24 cellular contexts compared by ENCODE assay signal in genomic region chr21:27466175-27466574, GRCh38.
DNase-seq lines count a peak whose midpoint lies in the region; ATAC-seq and TF ChIP-seq lines count a peak whose summit lies in the region.
"Had no signal": no experiment of that assay in that cellular context is flagged by ENCODE, and none has a peak within 500 bp of the region (broad histone marks: within the 10 kb centered on the region; RNA-seq: fewer than 3 reads in every experiment).

No MANE protein-coding gene starts in this region.

- DNase-seq in GM23248 (peak; percentile 5), LNCaP clone FGC (ENCODE audit: low read depth) (no peak), choroid plexus epithelial cell (ENCODE audit: low read depth) (peak; percentile 24), neural progenitor cell (ENCODE audit: low spot score) (no peak), T-helper 2 cell (no peak), NCI-H1105 (lab: John Stamatoyannopoulos, UW) (no peak)
- DNase-seq: activated CD4-positive, alpha-beta T cell treated with anti-CD3 and anti-CD28 coated beads, Interleukin-2, amount 50 U/mL, for 4 hours; activated CD8-positive, alpha-beta memory T cell treated with anti-CD3 and anti-CD28 coated beads, Interleukin-2, amount 50 U/mL, for 48 hours; activated gamma-delta T cell; amygdala; DMS53; effector CD8-positive, alpha-beta T cell; GOT3; heart left ventricle; immature natural killer cell; NCI-H1436 treated with DMSO at 0.1 percent for 48 hours; NCI-H526; stimulated activated CD4-positive, alpha-beta T cell treated with anti-CD3 and anti-CD28 coated beads, Interleukin-4, amount 100 ng/mL, for 1 hour had no signal

- H3K27me3 ChIP-seq in GM23248 (replicated peaks; ENCODE audit: insufficient read depth): no peaks in the 10 kb centered on the region
- H3K27me3 ChIP-seq in neural progenitor cell: no peaks in the 10 kb centered on the region
- H3K27me3 ChIP-seq: heart left ventricle, tibial nerve had no signal

- in situ Hi-C loops in GM23248 (cut with MboI): no loop called here

- H3K4me1 Mint-ChIP-seq in neural progenitor cell: no peaks in the 10 kb centered on the region
- H3K4me1 Mint-ChIP-seq: immature natural killer cell had no signal

- no peaks in the 10 kb centered on the region for H3K9me3 Mint-ChIP-seq in neural progenitor cell
- H3K9me3 Mint-ChIP-seq: stimulated activated naive CD8-positive, alpha-beta T cell treated with anti-CD3 and anti-CD28 coated beads, Interleukin-15, Interleukin-2, amounts not matched to agents 100 ng/mL and 50 ng/mL, for 24 hours had no signal

- no peak for ATAC-seq in HG02571 (IDR thresholded peaks at IDR 0.05; ENCODE audit: unreplicated experiment)
- ATAC-seq: GM12878, heart left ventricle, Panc1 had no signal

- no peaks in the 10 kb centered on the region for H3K27me3 Mint-ChIP-seq in neural progenitor cell (ENCODE audit: insufficient read depth, low read depth)
- H3K27me3 Mint-ChIP-seq: stimulated activated naive CD8-positive, alpha-beta T cell treated with anti-CD3 and anti-CD28 coated beads, Interleukin-15, Interleukin-2, amounts not matched to agents 100 ng/mL and 50 ng/mL, for 24 hours had no signal

- no peak overlapping the region for H3K27ac Mint-ChIP-seq in neural progenitor cell
- H3K27ac Mint-ChIP-seq: immature natural killer cell; stimulated activated naive CD8-positive, alpha-beta T cell treated with anti-CD3 and anti-CD28 coated beads, Interleukin-15, Interleukin-2, amounts not matched to agents 100 ng/mL and 50 ng/mL, for 24 hours; T-helper 2 cell treated with Interferon-gamma antibody and Interleukin-4, amounts not matched to agents 5 μg/mL and 100 μg/mL, for 36 hours had no signal

- no peaks in the 10 kb centered on the region for H4K20me1 ChIP-seq in GM23248 (ENCODE audit: insufficient read depth)
- H4K20me1 ChIP-seq in neural progenitor cell (ENCODE audit: low read depth): no peaks in the 10 kb centered on the region

- no peak overlapping the region for H3K4me3 Mint-ChIP-seq in neural progenitor cell
- H3K4me3 Mint-ChIP-seq: immature natural killer cell; stimulated activated naive CD8-positive, alpha-beta T cell treated with anti-CD3 and anti-CD28 coated beads, Interleukin-15, Interleukin-2, amounts not matched to agents 100 ng/mL and 50 ng/mL, for 24 hours; T-helper 2 cell treated with Interferon-gamma antibody and Interleukin-4, amounts not matched to agents 5 μg/mL and 100 μg/mL, for 36 hours had no signal

- H3K4me2 ChIP-seq in GM23248 (ENCODE audit: unreplicated experiment): no peak overlapping the region
- H3K4me2 ChIP-seq in neural progenitor cell: no peak overlapping the region

- WGBS in GM23248 (ENCODE audit: low coverage in 1 of 2, low lambda C conversion rate in 2 of 2, missing lambda C conversion rate in 2 of 2), 2 experiments: 78% methylated on average over 2 of the region's 2 CpGs

- no peaks in the 10 kb centered on the region for H3K4me1 ChIP-seq in GM23248 (ENCODE audit: insufficient read depth)
- H3K4me1 ChIP-seq in neural progenitor cell: no peaks in the 10 kb centered on the region
- H3K4me1 ChIP-seq: heart left ventricle, tibial nerve had no signal

- no peaks in the 10 kb centered on the region for H3K9me3 ChIP-seq in GM23248 (ENCODE audit: low read depth)
- H3K9me3 ChIP-seq in neural progenitor cell (ENCODE audit: low read depth): no peaks in the 10 kb centered on the region
- H3K9me3 ChIP-seq: heart left ventricle, tibial nerve had no signal

- H3K27ac ChIP-seq in GM23248 (no peak overlapping the region), neural progenitor cell (no peak overlapping the region)
- H3K27ac ChIP-seq: heart left ventricle, tibial nerve had no signal

- H3K36me3 Mint-ChIP-seq in neural progenitor cell: no peaks in the 10 kb centered on the region
- H3K36me3 Mint-ChIP-seq: immature natural killer cell had no signal

- H3K79me2 ChIP-seq in GM23248 (ENCODE audit: insufficient read depth) (no peaks in the 10 kb centered on the region), neural progenitor cell (ENCODE audit: low read depth) (no peaks in the 10 kb centered on the region)

- H2AFZ ChIP-seq in GM23248 (no peak overlapping the region), neural progenitor cell (replicated peaks) (no peak overlapping the region)

- no peak overlapping the region for H3K9ac ChIP-seq in GM23248
- no peak overlapping the region for H3K9ac ChIP-seq in neural progenitor cell

- TF ChIP-seq CTCF in LNCaP clone FGC (IDR thresholded peaks at IDR 0.05; ENCODE audit: control insufficient read depth, extremely low read depth, insufficient read depth) (0 out of 2 replicates have a peak, but pooled peaks have one; percentile 4), choroid plexus epithelial cell (conservative IDR thresholded peaks at IDR 0.05; ENCODE audit: low read depth, low read length) (peak; percentile 33), neural progenitor cell (IDR thresholded peaks at IDR 0.05) (peak; percentile 54)

- H3K36me3 ChIP-seq in GM23248 (ENCODE audit: low read depth): no peaks in the 10 kb centered on the region
- no peaks in the 10 kb centered on the region for H3K36me3 ChIP-seq in neural progenitor cell
- H3K36me3 ChIP-seq: heart left ventricle, tibial nerve had no signal

- H3K4me3 ChIP-seq in GM23248: no peak overlapping the region
- no peak overlapping the region for H3K4me3 ChIP-seq in LNCaP clone FGC (ENCODE audit: low read depth, low read length)
- H3K4me3 ChIP-seq in choroid plexus epithelial cell (ENCODE audit: low read depth, low read length): no peak overlapping the region
- no peak overlapping the region for H3K4me3 ChIP-seq in neural progenitor cell
- H3K4me3 ChIP-seq: GM12878, heart left ventricle, tibial nerve had no signal

- no peaks in the 10 kb centered on the region for H3F3A ChIP-seq in GM23248 (ENCODE audit: insufficient read depth)
- H3F3A ChIP-seq in neural progenitor cell (ENCODE audit: low read depth): no peaks in the 10 kb centered on the region

- H3K9me2 ChIP-seq in GM23248 (ENCODE audit: insufficient read depth): no peaks in the 10 kb centered on the region

Comparison
In these comparisons a context has a peak if more than half of its experiments do, and no peak if none do; other contexts are left out.
1. DNase-seq: peak in GM23248 (single experiment) and choroid plexus epithelial cell (single experiment); none in LNCaP clone FGC (single experiment), neural progenitor cell (single experiment), T-helper 2 cell (0 of 5) and NCI-H1105 (single experiment).
2. CTCF ChIP-seq: peak in every context shown above with its lines; median percentile 54 in neural progenitor cell; 33 in choroid plexus epithelial cell; 4 in LNCaP clone FGC.